ENCODE assay signal across 8 cellular contexts in the genomic region with DNA sequence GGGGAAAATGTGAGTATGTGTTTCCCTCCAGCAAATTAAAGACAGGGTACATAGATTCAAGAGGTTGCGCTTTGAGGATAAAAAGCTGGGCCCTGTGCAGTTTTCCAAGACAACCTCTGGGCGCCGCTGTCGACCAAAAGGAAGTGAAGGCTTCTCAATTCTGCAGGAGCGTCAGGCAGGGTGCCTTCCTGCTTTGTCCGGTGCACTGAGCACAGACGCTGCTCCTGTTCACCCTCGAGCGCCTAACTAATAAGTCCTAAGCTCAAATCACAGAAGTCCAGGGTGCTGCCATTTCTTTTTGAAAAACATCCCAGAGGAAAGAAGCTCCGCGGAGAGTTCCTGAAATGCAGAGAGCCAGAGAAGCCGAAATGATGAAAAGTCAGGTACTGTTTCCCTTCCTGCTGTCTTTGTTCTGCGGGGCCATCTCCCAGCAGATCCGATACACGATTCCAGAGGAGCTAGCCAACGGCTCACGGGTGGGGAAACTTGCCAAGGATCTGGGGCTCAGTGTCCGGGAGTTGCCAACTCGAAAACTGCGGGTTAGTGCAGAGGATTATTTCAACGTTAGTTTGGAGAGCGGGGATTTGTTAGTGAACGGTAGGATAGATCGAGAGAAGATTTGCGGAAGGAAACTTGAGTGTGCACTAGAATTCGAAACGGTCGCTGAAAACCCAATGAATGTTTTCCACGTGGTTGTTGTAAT.
DNase-seq lines count a peak whose midpoint lies in the region; ATAC-seq lines count a peak whose summit lies in the region.

PCDHGB1 (plus strand) TSS at position 183 of the 703 bp plus-strand sequence; CDS start at position 345, 162 bp downstream.

- H3K4me3 Mint-ChIP-seq in stimulated activated naive CD8-positive, alpha-beta T cell treated with anti-CD3 and anti-CD28 coated beads, Interleukin-15, amount 100 ng/mL, for 72 hours: peak within 1 kb of the TSS; percentile 61 to 75

- no peaks in the 10 kb centered on the region for H3K4me1 Mint-ChIP-seq in stimulated activated naive CD8-positive, alpha-beta T cell treated with anti-CD3 and anti-CD28 coated beads, Interleukin-15, amount 100 ng/mL, for 72 hours

- peak; percentile 94 for DNase-seq in DMS53 (lab: John Stamatoyannopoulos, UW)
- DNase-seq in NCI-H2227 treated with DMSO at 0.1 percent for 48 hours (lab: John Stamatoyannopoulos, UW): peak; percentile 45
- DNase-seq in amniotic epithelial cell (ENCODE audit: low read depth): peak; percentile 45
- DNase-seq in stimulated activated naive CD8-positive, alpha-beta T cell treated with anti-CD3 and anti-CD28 coated beads, Interleukin-15, amount 100 ng/mL, for 72 hours: peak in 1 of 2 donors; percentile 52

- peaks cover 27% of the 10 kb centered on the region for H3K9me3 ChIP-seq in iPS-18c (ENCODE audit: control insufficient read depth, insufficient read depth, low read length)

- H3K9me3 Mint-ChIP-seq in stimulated activated naive CD8-positive, alpha-beta T cell treated with anti-CD3 and anti-CD28 coated beads, Interleukin-15, amount 100 ng/mL, for 72 hours: peaks cover 20 to 41% of the 10 kb centered on the region in 2 donors

- H3K27ac Mint-ChIP-seq in stimulated activated naive CD8-positive, alpha-beta T cell treated with anti-CD3 and anti-CD28 coated beads, Interleukin-15, amount 100 ng/mL, for 72 hours: no peak within 1 kb of the TSS

- H3K4me3 ChIP-seq in iPS-18c (ENCODE audit: insufficient read depth, low read depth, low read length): peak within 1 kb of the TSS; percentile 21

- H3K27me3 Mint-ChIP-seq in stimulated activated naive CD8-positive, alpha-beta T cell treated with anti-CD3 and anti-CD28 coated beads, Interleukin-15, amount 100 ng/mL, for 72 hours: peaks cover 85% of the 10 kb centered on the region

- ATAC-seq in GM21717 (IDR thresholded peaks at IDR 0.05; ENCODE audit: unreplicated experiment) (peak; percentile 66), GM18498 (IDR thresholded peaks at IDR 0.05; ENCODE audit: unreplicated experiment) (no peak), HG03097 (IDR thresholded peaks at IDR 0.05; ENCODE audit: low FRiP score, unreplicated experiment) (no peak)
- peak; percentile 69 for ATAC-seq in stimulated activated naive CD8-positive, alpha-beta T cell treated with anti-CD3 and anti-CD28 coated beads, Interleukin-15, amount 100 ng/mL, for 72 hours

Comparison
In these comparisons a context has a peak if more than half of its experiments do, and no peak if none do; other contexts are left out.
1. ATAC-seq: peak in GM21717 (single experiment) and stimulated activated naive CD8-positive, alpha-beta T cell treated with anti-CD3 and anti-CD28 coated beads, Interleukin-15, amount 100 ng/mL, for 72 hours (single experiment); none in GM18498 (single experiment) and HG03097 (single experiment).